Comparison of ENCODE assay signal across 16 cellular contexts in the genomic region with DNA sequence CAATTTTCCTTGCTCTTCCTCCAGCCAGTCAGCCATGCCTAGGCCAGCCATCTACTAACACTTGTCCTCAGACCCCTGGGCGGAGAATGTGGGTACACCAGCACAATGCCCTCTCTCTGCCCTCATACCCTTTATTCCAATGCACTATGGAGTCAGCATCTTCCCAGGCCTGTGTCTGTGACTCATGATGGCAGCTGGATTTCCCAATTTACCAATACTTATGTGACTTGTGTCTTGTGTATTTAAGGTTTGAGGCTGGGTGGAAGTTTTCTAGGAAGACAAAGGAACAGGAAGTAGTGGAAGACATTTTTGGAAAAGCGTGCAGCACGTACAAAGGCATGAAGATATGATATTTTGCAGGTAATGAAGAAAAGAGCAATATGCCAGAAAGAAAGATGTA.
DNase-seq lines count a peak whose midpoint lies in the region; ATAC-seq and FAIRE-seq lines count a peak whose summit lies in the region.
"Had no signal": no experiment of that assay in that cellular context is flagged by ENCODE, and none has a peak within 500 bp of the region (broad histone marks: within the 10 kb centered on the region; RNA-seq: fewer than 3 reads in every experiment).

No MANE protein-coding gene starts in this region.

- FAIRE-seq in small intestine (lab: Jason Lieb, UNC) = no peak
- FAIRE-seq: urothelium cell line had no signal

- 87 to 93% (median 89%) methylated on average over 3 of the region's 3 CpGs for whole genome bisulfite sequencing in small intestine, 3 donors

- no peaks in the 10 kb centered on the region for H3K36me3 ChIP-seq in small intestine (ENCODE audit: control insufficient read depth in 2 of 2, insufficient read depth in 2 of 2, low read length in 2 of 2)
- H3K36me3 ChIP-seq: lower lobe of right lung had no signal

- no peak overlapping the region for H3K27ac ChIP-seq in small intestine (ENCODE audit: low read depth in 1 of 2, low read length in 1 of 2)
- H3K27ac ChIP-seq: lower lobe of right lung had no signal

- H3K9me3 ChIP-seq in small intestine (ENCODE audit: control insufficient read depth, low read depth) = no peaks in the 10 kb centered on the region
- H3K9me3 ChIP-seq: lower lobe of right lung had no signal

- no peak overlapping the region for H3K4me3 Mint-ChIP-seq in natural killer cell treated with Interleukin-12 subunit alpha and Interleukin-12 subunit beta and Interleukin-15 and Interleukin-18, amount 100 ng/mL, for 72 hours
- H3K4me3 Mint-ChIP-seq: activated CD8-positive, alpha-beta memory T cell treated with anti-CD3 and anti-CD28 coated beads, Interleukin-2, amount 10 ng/mL, durations not matched to agents 7 days and 5 days; stimulated activated naive B cell treated with anti-CD40 and anti-IgM and Interleukin-4, amounts not matched to agents 10 μg/mL and 1 μg/mL and 100 μg/mL, for 72 hours; T-helper 17 cell had no signal

- H3K4me3 ChIP-seq in small intestine (ENCODE audit: low read depth in 1 of 2, low read length in 2 of 2) = no peak overlapping the region
- H3K4me3 ChIP-seq: lower lobe of right lung had no signal

- H3K4me1 Mint-ChIP-seq in natural killer cell treated with Interleukin-12 subunit alpha and Interleukin-12 subunit beta and Interleukin-15 and Interleukin-18, amount 100 ng/mL, for 72 hours (ENCODE audit: low read depth in 2 of 2) = no peaks in the 10 kb centered on the region
- H3K4me1 Mint-ChIP-seq: activated CD8-positive, alpha-beta memory T cell treated with anti-CD3 and anti-CD28 coated beads, Interleukin-2, amount 10 ng/mL, durations not matched to agents 7 days and 5 days; T-helper 17 cell had no signal

- H3K27ac Mint-ChIP-seq in natural killer cell treated with Interleukin-12 subunit alpha and Interleukin-12 subunit beta and Interleukin-15 and Interleukin-18, amount 100 ng/mL, for 72 hours = no peak overlapping the region
- H3K27ac Mint-ChIP-seq: activated CD8-positive, alpha-beta memory T cell treated with anti-CD3 and anti-CD28 coated beads, Interleukin-2, amount 10 ng/mL, durations not matched to agents 7 days and 5 days; stimulated activated naive B cell treated with anti-CD40 and anti-IgM and Interleukin-4, amounts not matched to agents 10 μg/mL and 1 μg/mL and 100 μg/mL, for 72 hours; T-helper 17 cell had no signal

- ATAC-seq in natural killer cell treated with Interleukin-12 subunit alpha and Interleukin-12 subunit beta and Interleukin-15 and Interleukin-18, amount 100 ng/mL, for 72 hours = no peak
- ATAC-seq: activated CD8-positive, alpha-beta memory T cell treated with anti-CD3 and anti-CD28 coated beads, Interleukin-2, amount 10 ng/mL, durations not matched to agents 7 days and 5 days; stimulated activated naive B cell treated with anti-CD40 and anti-IgM and Interleukin-4, amounts not matched to agents 10 μg/mL and 1 μg/mL and 100 μg/mL, for 72 hours; T-helper 17 cell had no signal

- H3K36me3 Mint-ChIP-seq in natural killer cell treated with Interleukin-12 subunit alpha and Interleukin-12 subunit beta and Interleukin-15 and Interleukin-18, amount 100 ng/mL, for 72 hours = no peaks in the 10 kb centered on the region
- H3K36me3 Mint-ChIP-seq: activated CD8-positive, alpha-beta memory T cell treated with anti-CD3 and anti-CD28 coated beads, Interleukin-2, amount 10 ng/mL, durations not matched to agents 7 days and 5 days; stimulated activated naive B cell treated with anti-CD40 and anti-IgM and Interleukin-4, amounts not matched to agents 10 μg/mL and 1 μg/mL and 100 μg/mL, for 72 hours had no signal

- no peaks in the 10 kb centered on the region for H3K27me3 ChIP-seq in small intestine (ENCODE audit: control insufficient read depth in 2 of 2, insufficient read depth in 2 of 2, low read length in 2 of 2)

- DNase-seq in EH (ENCODE audit: low read depth) = peak; percentile 64
- DNase-seq in M059J (ENCODE audit: low read depth) = peak; percentile 57
- DNase-seq in fibroblast of gingiva (ENCODE audit: low read depth) = peak; percentile 34
- DNase-seq in renal cortical epithelial cell (ENCODE audit: low read depth) = peak; percentile 62
- no peak for DNase-seq in small intestine
- no peak for DNase-seq in NCI-H1436 treated with DMSO at 0.1 percent for 48 hours (lab: John Stamatoyannopoulos, UW)
- no peak for DNase-seq in inferior parietal cortex (ENCODE audit: extremely low spot score)
- no peak for DNase-seq in natural killer cell treated with Interleukin-12 subunit alpha and Interleukin-12 subunit beta and Interleukin-15 and Interleukin-18, amount 100 ng/mL, for 72 hours (ENCODE audit: low spot score)
- DNase-seq: activated CD8-positive, alpha-beta memory T cell treated with anti-CD3 and anti-CD28 coated beads, Interleukin-2, amount 10 ng/mL, durations not matched to agents 7 days and 5 days; activated gamma-delta T cell treated with Interleukin-2 at 50 U/mL for 16 hours; KBM-7; lower lobe of right lung; NCI-H226; stimulated activated naive B cell treated with anti-CD40 and anti-IgM and Interleukin-4, amounts not matched to agents 10 μg/mL and 1 μg/mL and 100 μg/mL, for 72 hours; T-helper 17 cell had no signal

- H3K4me1 ChIP-seq in small intestine (ENCODE audit: control insufficient read depth in 2 of 2, insufficient read depth in 1 of 2, low read depth in 1 of 2, low read length in 1 of 2) = no peaks in the 10 kb centered on the region
- H3K4me1 ChIP-seq: lower lobe of right lung had no signal

- peaks cover 6 to 10% of the 10 kb centered on the region in 2 donors for H3K27me3 Mint-ChIP-seq in natural killer cell treated with Interleukin-12 subunit alpha and Interleukin-12 subunit beta and Interleukin-15 and Interleukin-18, amount 100 ng/mL, for 72 hours

- H3K9me3 Mint-ChIP-seq in natural killer cell treated with Interleukin-12 subunit alpha and Interleukin-12 subunit beta and Interleukin-15 and Interleukin-18, amount 100 ng/mL, for 72 hours = no peaks in the 10 kb centered on the region

Comparison
In these comparisons a context has a peak if more than half of its experiments do, and no peak if none do; other contexts are left out.
1. DNase-seq: peak in EH (single experiment), M059J (single experiment), fibroblast of gingiva (single experiment) and renal cortical epithelial cell (single experiment); none in small intestine (single experiment), NCI-H1436 treated with DMSO at 0.1 percent for 48 hours (single experiment), inferior parietal cortex (single experiment) and natural killer cell treated with Interleukin-12 subunit alpha and Interleukin-12 subunit beta and Interleukin-15 and Interleukin-18, amount 100 ng/mL, for 72 hours (single experiment).